Comparison of ENCODE assay signal across 12 cellular contexts in the genomic region with DNA sequence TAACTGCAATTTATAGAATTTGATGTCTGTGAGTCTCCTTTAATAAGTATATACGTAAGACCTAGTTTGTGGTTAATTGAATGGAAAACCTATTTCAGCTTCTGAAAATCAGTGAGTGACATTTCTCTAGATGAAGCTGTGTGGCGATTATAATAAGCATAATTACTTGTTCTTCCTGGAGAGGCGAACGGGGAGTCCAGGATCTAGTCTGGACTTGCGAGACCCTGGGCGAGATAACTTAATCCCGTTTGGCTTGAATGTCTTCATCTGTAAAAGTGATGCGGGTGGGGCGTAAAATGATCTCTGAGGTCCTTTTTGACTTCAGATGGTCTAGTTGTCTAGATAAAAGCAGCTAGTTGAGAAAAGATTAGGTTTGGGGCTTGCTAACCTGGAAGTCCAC. TPM values are rescaled to one million over a fixed set of nuclear protein-coding genes. Genes with fewer than 3 reads are reported as not detected.
DNase-seq lines count a peak whose midpoint lies in the region; ATAC-seq and TF ChIP-seq lines count a peak whose summit lies in the region.
"Had no signal": no experiment of that assay in that cellular context is flagged by ENCODE, and none has a peak within 500 bp of the region (broad histone marks: within the 10 kb centered on the region; RNA-seq: fewer than 3 reads in every experiment).

No MANE protein-coding gene starts in this region.

- peaks cover 25% of the 10 kb centered on the region for H3K27me3 Mint-ChIP-seq in activated T-helper 2 cell treated with anti-CD3 and anti-CD28 coated beads, Interferon-gamma antibody, Interleukin-2, Interleukin-4, amounts not matched to agents 10 μg/mL and 5 μg/mL and 100 μg/mL, durations not matched to agents 14 hours and 24 hours and 36 hours (ENCODE audit: low read depth)

- no peaks in the 10 kb centered on the region for H3K9me3 Mint-ChIP-seq in activated T-helper 2 cell treated with anti-CD3 and anti-CD28 coated beads, Interferon-gamma antibody, Interleukin-2, Interleukin-4, amounts not matched to agents 10 μg/mL and 5 μg/mL and 100 μg/mL, durations not matched to agents 14 hours and 24 hours and 36 hours

- no peak for TF ChIP-seq POLR2A in spleen (IDR thresholded peaks at IDR 0.05)

- no peak overlapping the region for H3K27ac Mint-ChIP-seq in activated T-helper 2 cell treated with anti-CD3 and anti-CD28 coated beads, Interferon-gamma antibody, Interleukin-2, Interleukin-4, amounts not matched to agents 10 μg/mL and 5 μg/mL and 100 μg/mL, durations not matched to agents 14 hours and 24 hours and 36 hours

- H3K9me2 ChIP-seq in SK-N-SH: no peaks in the 10 kb centered on the region

- H3K36me3 Mint-ChIP-seq in activated T-helper 2 cell treated with anti-CD3 and anti-CD28 coated beads, Interferon-gamma antibody, Interleukin-2, Interleukin-4, amounts not matched to agents 10 μg/mL and 5 μg/mL and 100 μg/mL, durations not matched to agents 14 hours and 24 hours and 36 hours (ENCODE audit: low read depth): no peaks in the 10 kb centered on the region

- no peak overlapping the region for H3K9ac ChIP-seq in SK-N-SH

- DNase-seq in SK-N-SH (no peak), left kidney (ENCODE audit: low read depth, low spot score) (peak; percentile 26), spleen (no peak), head of caudate nucleus (no peak)
- DNase-seq in activated T-helper 2 cell treated with anti-CD3 and anti-CD28 coated beads, Interferon-gamma antibody, Interleukin-2, Interleukin-4, amounts not matched to agents 10 μg/mL and 5 μg/mL and 100 μg/mL, durations not matched to agents 14 hours and 24 hours and 36 hours (ENCODE audit: low spot score): no peak
- no peak for DNase-seq in stimulated activated CD4-positive, alpha-beta T cell treated with anti-CD3 and anti-CD28 coated beads, Interleukin-12 subunit alpha, Interleukin-12 subunit beta, amount 100 ng/mL, for 4 hours
- DNase-seq: NCI-H1092 treated with DMSO at 0.1 percent for 48 hours had no signal

- H3K4me1 Mint-ChIP-seq in activated T-helper 2 cell treated with anti-CD3 and anti-CD28 coated beads, Interferon-gamma antibody, Interleukin-2, Interleukin-4, amounts not matched to agents 10 μg/mL and 5 μg/mL and 100 μg/mL, durations not matched to agents 14 hours and 24 hours and 36 hours (ENCODE audit: low read depth): peaks cover 13% of the 10 kb centered on the region

- no peaks in the 10 kb centered on the region for H3K79me2 ChIP-seq in SK-N-SH (ENCODE audit: insufficient read depth)

- no peak for ATAC-seq in SK-N-SH treated with all-trans-retinoic acid at 6 μM for 48 hours
- no peak for ATAC-seq in GM21447 (IDR thresholded peaks at IDR 0.05; ENCODE audit: unreplicated experiment)

- H3K27ac ChIP-seq in SK-N-SH (ENCODE audit: low read depth in 2 of 2, low read length in 1 of 2) (no peak overlapping the region), spleen (peak overlapping the region in 1 of 8 donors; percentile 81)

- H3K4me2 ChIP-seq in SK-N-SH: peak overlapping the region; percentile 96; the same call in 1 of the 2 replicates

- H3K4me1 ChIP-seq in SK-N-SH (ENCODE audit: control insufficient read depth in 1 of 2, insufficient read depth in 2 of 2, low read depth in 1 of 2, low read length in 1 of 2) (no peaks in the 10 kb centered on the region; a peak in 2 of 4 replicates), spleen (peaks cover 10 to 36% (median 20%) of the 10 kb centered on the region in 6 donors)

- POLR2A ChIA-PET in SK-N-SH (lab: Yijun Ruan, JAX): no interaction called here

- TF ChIP-seq EP300 in SK-N-SH (IDR thresholded peaks at IDR 0.05; ENCODE audit: borderline replicate concordance in 1 of 2, low read depth in 1 of 2, low read length in 1 of 2): no peak

- TF ChIP-seq RAD21 in SK-N-SH (IDR thresholded peaks at IDR 0.05; ENCODE audit: low read length): no peak

- H3F3A ChIP-seq in SK-N-SH (replicated peaks; ENCODE audit: insufficient read depth): no peaks in the 10 kb centered on the region

- no peak overlapping the region for H3K4me3 ChIP-seq in SK-N-SH (ENCODE audit: low read depth in 2 of 2, low read length in 1 of 2)
- H3K4me3 ChIP-seq in spleen: peak overlapping the region in 5 of 8 donors; percentile 55 to 93 (median 85)

- intact Hi-C loops in activated T-helper 2 cell treated with anti-CD3 and anti-CD28 coated beads, Interferon-gamma antibody, Interleukin-2, Interleukin-4, amounts not matched to agents 10 μg/mL and 5 μg/mL and 100 μg/mL, durations not matched to agents 14 hours and 24 hours and 36 hours (cut with micrococcal nuclease): loop anchor here (1.0 kb wide), 1 partner anchor 8 kb away; no protein-coding TSS in a partner anchor
- intact Hi-C loops in spleen (cut with DNase I; ENCODE audit: low total_unique reads) (no loop called here), head of caudate nucleus (cut with DNase I) (no loop called here)

- no peak for TF ChIP-seq CTCF in SK-N-SH (IDR thresholded peaks at IDR 0.05)
- TF ChIP-seq CTCF in spleen (IDR thresholded peaks at IDR 0.05 in 8 of 11, conservative IDR thresholded peaks at IDR 0.05 in 3 of 11): no peak

- WGBS in SK-N-SH (ENCODE audit: low lambda C conversion rate): 35% methylated on average over 9 of the region's 9 CpGs
- WGBS in spleen, 5 donors: 82 to 89% (median 83%) methylated on average over 9 of the region's 9 CpGs

- CTCF ChIA-PET in SK-N-SH (lab: Yijun Ruan, JAX): no interaction called here

- H3K27me3 ChIP-seq in SK-N-SH (ENCODE audit: insufficient read depth) (peaks cover 30% of the 10 kb centered on the region; the same call in 1 of the 2 replicates), spleen (replicated peaks in 1 of 7) (peaks cover 0 to 22% (median 10%) of the 10 kb centered on the region in 7 donors)

- no peaks in the 10 kb centered on the region for H3K36me3 ChIP-seq in SK-N-SH (replicated peaks in 1 of 2; ENCODE audit: control insufficient read depth in 1 of 2, insufficient read depth in 2 of 2, low read length in 1 of 2)
- peaks cover 0 to 5% (median 0%) of the 10 kb centered on the region in 6 donors for H3K36me3 ChIP-seq in spleen

- H3K9me3 ChIP-seq in SK-N-SH: no peaks in the 10 kb centered on the region
- H3K9me3 ChIP-seq in spleen: no peaks in the 10 kb centered on the region

- 0 out of 2 replicates have a peak overlapping the region, but pooled peaks have one; percentile 96 for H2AFZ ChIP-seq in SK-N-SH (ENCODE audit: low read depth)

- H3K4me3 Mint-ChIP-seq in activated T-helper 2 cell treated with anti-CD3 and anti-CD28 coated beads, Interferon-gamma antibody, Interleukin-2, Interleukin-4, amounts not matched to agents 10 μg/mL and 5 μg/mL and 100 μg/mL, durations not matched to agents 14 hours and 24 hours and 36 hours (ENCODE audit: low read depth): peak overlapping the region; percentile 70

- H4K20me1 ChIP-seq in SK-N-SH (ENCODE audit: insufficient read depth): no peaks in the 10 kb centered on the region

TF ChIP-seq in SK-N-SH, 30 proteins besides CTCF, POLR2A, EP300 and RAD21:
- TF ChIP-seq TAF1 (IDR thresholded peaks at IDR 0.05; ENCODE audit: borderline replicate concordance, low read depth, low read length): no peak
- TF ChIP-seq GATA2 (CRISPR knock-in tag; IDR thresholded peaks at IDR 0.05): no peak
- no peak for TF ChIP-seq FOXM1 (IDR thresholded peaks at IDR 0.05; ENCODE audit: low read depth)
- TF ChIP-seq POLR2AphosphoS5 (IDR thresholded peaks at IDR 0.05; ENCODE audit: low read depth, low read length): no peak
- no peak for TF ChIP-seq EZH2phosphoT487 (IDR thresholded peaks at IDR 0.05; ENCODE audit: borderline replicate concordance, low read depth)

TF ChIP-seq in SK-N-SH treated with all-trans-retinoic acid at 6 μM for 48 hours, 23 proteins besides CTCF, POLR2A, EP300 and RAD21:
- no peak for TF ChIP-seq ZNF8 (CRISPR knock-in tag; IDR thresholded peaks at IDR 0.05)
- TF ChIP-seq ESRRG (CRISPR knock-in tag; IDR thresholded peaks at IDR 0.05): no peak
- no peak for TF ChIP-seq TCF4 (CRISPR knock-in tag; IDR thresholded peaks at IDR 0.05; ENCODE audit: borderline replicate concordance)
- no peak for TF ChIP-seq GLIS3 (CRISPR knock-in tag; IDR thresholded peaks at IDR 0.05)
- TF ChIP-seq PPARA (CRISPR knock-in tag; IDR thresholded peaks at IDR 0.05; ENCODE audit: borderline replicate concordance): no peak
- TF ChIP-seq RARB (CRISPR knock-in tag; IDR thresholded peaks at IDR 0.05): no peak
- no peak for TF ChIP-seq BACH2 (CRISPR knock-in tag; IDR thresholded peaks at IDR 0.05; ENCODE audit: borderline replicate concordance)
- no peak for TF ChIP-seq OSR1 (CRISPR knock-in tag; IDR thresholded peaks at IDR 0.05)
- no peak for TF ChIP-seq CSDC2 (CRISPR knock-in tag; IDR thresholded peaks at IDR 0.05)
- TF ChIP-seq ZNF565 (CRISPR knock-in tag; conservative IDR thresholded peaks at IDR 0.05; ENCODE audit: low read depth): no peak
- no peak for TF ChIP-seq ARNTL (CRISPR knock-in tag; IDR thresholded peaks at IDR 0.05; ENCODE audit: borderline replicate concordance, low read depth)

RNA-seq across cellular contexts. Expression of a gene that starts 1.1 kb away (rescaled TPM):
- polyA plus RNA-seq in SK-N-SH (2012; rRNA removed): 0.21 TPM in 2 replicates
- 0.28 and 0.31 TPM in 2 replicates for polyA plus RNA-seq in SK-N-SH (2012; cell fraction: cytosol; rRNA removed)
- polyA plus RNA-seq in SK-N-SH (2012; cell fraction: nucleus; rRNA removed): 0.06 and 0.07 TPM in 2 replicates
- total RNA-seq in activated T-helper 2 cell treated with anti-CD3 and anti-CD28 coated beads, Interferon-gamma antibody, Interleukin-2, Interleukin-4, amounts not matched to agents 10 μg/mL and 5 μg/mL and 100 μg/mL, durations not matched to agents 14 hours and 24 hours and 36 hours: 1.1 and 1.3 TPM in 2 replicates
- 1 to 10 TPM; 2.8 to 6.7 (median 4.3) TPM for total RNA-seq in spleen
- polyA plus RNA-seq in spleen: 1 to 10 TPM in 1 of 3 donors, under 1 TPM in 2; 0.65 to 2.6 (median 0.87) TPM

RNA-seq across cellular contexts. Expression of a gene that starts 36.3 kb away (rescaled TPM):
- not detected in 2 replicates for polyA plus RNA-seq in SK-N-SH (2012; rRNA removed)
- not detected in 2 replicates for polyA plus RNA-seq in SK-N-SH (2012; cell fraction: cytosol; rRNA removed)
- not detected in 2 replicates for polyA plus RNA-seq in SK-N-SH (2012; cell fraction: nucleus; rRNA removed)
- total RNA-seq in activated T-helper 2 cell treated with anti-CD3 and anti-CD28 coated beads, Interferon-gamma antibody, Interleukin-2, Interleukin-4, amounts not matched to agents 10 μg/mL and 5 μg/mL and 100 μg/mL, durations not matched to agents 14 hours and 24 hours and 36 hours: 0.11 and 0.14 TPM in 2 replicates
- 1 to 10 TPM in 2 of 7 donors, under 1 TPM in 4, not detected in 1; 0.46 to 2.1 (median 0.72) TPM for total RNA-seq in spleen
- polyA plus RNA-seq in spleen: under 1 TPM; 0.16 to 0.18 (median 0.17) TPM
- total RNA-seq: glomerular endothelial cell, omental fat pad, RPMI7951 had no signal

Comparison
In these comparisons a context has a peak if more than half of its experiments do, and no peak if none do; other contexts are left out.
1. H3K4me3 ChIP-seq: peak in spleen (5 of 8); none in SK-N-SH (0 of 2).